Comparison of ENCODE assay signal across 11 cellular contexts in the genomic region with DNA sequence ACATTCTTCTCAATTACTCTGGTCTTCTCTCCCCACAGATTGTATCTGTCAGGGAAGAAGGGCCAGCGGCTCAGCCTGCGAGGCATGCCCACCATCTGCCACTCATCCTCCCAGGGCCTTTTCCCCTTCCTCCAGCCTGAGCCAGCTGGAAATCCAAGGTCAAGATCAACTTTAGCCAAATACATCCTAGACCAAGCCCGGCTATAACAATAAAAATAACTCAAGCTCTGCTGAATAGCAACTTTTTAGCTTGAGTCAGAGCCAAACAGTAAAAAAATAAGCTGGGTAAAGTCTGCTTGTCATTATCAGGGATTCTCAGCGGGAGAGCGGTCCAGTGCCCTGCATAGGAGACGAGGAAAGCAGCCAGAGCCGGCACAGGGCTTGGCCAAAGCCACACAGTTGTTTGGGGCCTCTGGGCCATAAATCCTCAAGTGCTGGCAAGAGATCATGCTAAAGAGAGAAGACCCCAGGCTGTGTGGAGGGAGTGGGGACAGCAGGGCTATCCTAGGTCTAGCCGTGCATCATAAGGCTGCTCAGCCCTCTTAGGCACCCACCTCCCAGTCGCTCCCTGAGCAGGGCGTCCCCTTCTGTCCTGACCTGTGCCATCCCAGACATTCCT.
DNase-seq lines count a peak whose midpoint lies in the region; FAIRE-seq and TF ChIP-seq lines count a peak whose summit lies in the region.
"Had no signal": no experiment of that assay in that cellular context is flagged by ENCODE, and none has a peak within 500 bp of the region (broad histone marks: within the 10 kb centered on the region; RNA-seq: fewer than 3 reads in every experiment).

No MANE protein-coding gene starts in this region.

- H3K4me3 Mint-ChIP-seq in activated CD4-positive, alpha-beta T cell treated with anti-CD3 and anti-CD28 coated beads, Interleukin-2, amount 10 ng/mL, durations not matched to agents 24 days and 14 days: no peak overlapping the region

- H3K36me3 Mint-ChIP-seq in activated CD4-positive, alpha-beta T cell treated with anti-CD3 and anti-CD28 coated beads, Interleukin-2, amount 10 ng/mL, durations not matched to agents 24 days and 14 days (ENCODE audit: low read depth): no peaks in the 10 kb centered on the region

- no peaks in the 10 kb centered on the region for H3K27me3 ChIP-seq in WERI-Rb-1 (ENCODE audit: insufficient read depth, low read depth, severe bottlenecking)

- no peaks in the 10 kb centered on the region for H3K27me3 Mint-ChIP-seq in activated CD4-positive, alpha-beta T cell treated with anti-CD3 and anti-CD28 coated beads, Interleukin-2, amount 10 ng/mL, durations not matched to agents 24 days and 14 days

- peak; percentile 79 for DNase-seq in EL
- DNase-seq in WERI-Rb-1: peak; percentile 75
- peak; percentile 50 for DNase-seq in glomerular visceral epithelial cell (ENCODE audit: extremely low spot score)
- peak; percentile 65 for DNase-seq in renal cortical epithelial cell (ENCODE audit: low read depth)
- no peak for DNase-seq in activated CD4-positive, alpha-beta T cell treated with anti-CD3 and anti-CD28 coated beads, Interleukin-2, amount 10 ng/mL, durations not matched to agents 24 days and 14 days
- no peak for DNase-seq in activated gamma-delta T cell treated with Interleukin-2 at 50 U/mL for 16 hours
- DNase-seq in NCI-H510A (lab: John Stamatoyannopoulos, UW): no peak
- DNase-seq in RCC 7860 (ENCODE audit: low spot score): no peak
- DNase-seq: cortex of kidney, DMS79, SHP77 had no signal

- no peaks in the 10 kb centered on the region for H3K9me3 Mint-ChIP-seq in activated CD4-positive, alpha-beta T cell treated with anti-CD3 and anti-CD28 coated beads, Interleukin-2, amount 10 ng/mL, durations not matched to agents 24 days and 14 days

- FAIRE-seq in RCC 7860 (lab: Jason Lieb, UNC): no peak

- peaks cover 21% of the 10 kb centered on the region for H3K4me1 Mint-ChIP-seq in activated CD4-positive, alpha-beta T cell treated with anti-CD3 and anti-CD28 coated beads, Interleukin-2, amount 10 ng/mL, durations not matched to agents 24 days and 14 days

- no peaks in the 10 kb centered on the region for H3K9me3 ChIP-seq in WERI-Rb-1 (ENCODE audit: severe bottlenecking)

- H3K4me3 ChIP-seq in WERI-Rb-1 (ENCODE audit: low read depth, low read length): peak overlapping the region; percentile 2

- no peak overlapping the region for H3K27ac Mint-ChIP-seq in activated CD4-positive, alpha-beta T cell treated with anti-CD3 and anti-CD28 coated beads, Interleukin-2, amount 10 ng/mL, durations not matched to agents 24 days and 14 days

- no peak for TF ChIP-seq CTCF in WERI-Rb-1 (IDR thresholded peaks at IDR 0.05; ENCODE audit: low read depth, low read length)

- H3K27ac ChIP-seq in WERI-Rb-1: peak overlapping the region; percentile 66

- intact Hi-C loops in activated CD4-positive, alpha-beta T cell treated with anti-CD3 and anti-CD28 coated beads, Interleukin-2, amount 10 ng/mL, durations not matched to agents 24 days and 14 days (cut with micrococcal nuclease): no loop called here

- H3K36me3 ChIP-seq in WERI-Rb-1: no peaks in the 10 kb centered on the region

Comparison
In these comparisons a context has a peak if more than half of its experiments do, and no peak if none do; other contexts are left out.
1. DNase-seq: peak in EL (single experiment), WERI-Rb-1 (single experiment), glomerular visceral epithelial cell (single experiment) and renal cortical epithelial cell (single experiment); none in activated CD4-positive, alpha-beta T cell treated with anti-CD3 and anti-CD28 coated beads, Interleukin-2, amount 10 ng/mL, durations not matched to agents 24 days and 14 days (single experiment), activated gamma-delta T cell treated with Interleukin-2 at 50 U/mL for 16 hours (single experiment), NCI-H510A (single experiment) and RCC 7860 (single experiment).